ENCODE assay signal across 13 cellular contexts in genomic region chr18:8800041-8800441, GRCh38.
A peak's percentile ranks its signal among the peaks of the same experiment; 100 is the strongest.
DNase-seq lines count a peak whose midpoint lies in the region; ATAC-seq and TF ChIP-seq lines count a peak whose summit lies in the region.
"Had no signal": no experiment of that assay in that cellular context is flagged by ENCODE, and none has a peak within 500 bp of the region (broad histone marks: within the 10 kb centered on the region; RNA-seq: fewer than 3 reads in every experiment).

No MANE protein-coding gene starts in this region.

- H4K20me1 ChIP-seq in neural progenitor cell (ENCODE audit: low read depth), result no peaks in the 10 kb centered on the region

- peaks cover 2% of the 10 kb centered on the region for H3K36me3 Mint-ChIP-seq in neural progenitor cell

- H3K36me3 ChIP-seq in neural progenitor cell, result no peaks in the 10 kb centered on the region
- H3K36me3 ChIP-seq: left ventricle myocardium inferior had no signal

- H3K9ac ChIP-seq in neural progenitor cell, result no peak overlapping the region

- no peak overlapping the region for H2AFZ ChIP-seq in neural progenitor cell (replicated peaks)

- no peak overlapping the region for H3K4me3 Mint-ChIP-seq in neural progenitor cell
- H3K4me3 Mint-ChIP-seq: activated T-helper 17 cell treated with anti-CD3 and anti-CD28 coated beads, Interleukin-2, amount 50 U/mL, for 72 hours; B cell had no signal

- H3K27me3 ChIP-seq in AG04450 (ENCODE audit: control insufficient read depth, insufficient read depth, low read length) (no peaks in the 10 kb centered on the region), neural progenitor cell (no peaks in the 10 kb centered on the region)

- H3K27ac Mint-ChIP-seq in neural progenitor cell, result no peak overlapping the region
- H3K27ac Mint-ChIP-seq: activated T-helper 17 cell treated with anti-CD3 and anti-CD28 coated beads, Interleukin-2, amount 50 U/mL, for 72 hours; B cell had no signal

- H3K9me3 ChIP-seq in AG04450 (ENCODE audit: control insufficient read depth, insufficient read depth, low read length) (no peaks in the 10 kb centered on the region), neural progenitor cell (ENCODE audit: low read depth) (no peaks in the 10 kb centered on the region)
- H3K9me3 ChIP-seq: left ventricle myocardium inferior had no signal

- peaks cover 2% of the 10 kb centered on the region for H3K27me3 Mint-ChIP-seq in neural progenitor cell (ENCODE audit: insufficient read depth, low read depth)
- H3K27me3 Mint-ChIP-seq: B cell had no signal

- peaks cover 31% of the 10 kb centered on the region for H3K4me1 ChIP-seq in neural progenitor cell
- H3K4me1 ChIP-seq: left ventricle myocardium inferior had no signal

- CTCF ChIA-PET in AG04450 (lab: Charles Lee), result interaction anchor here (1.5 to 5.7 kb wide), 2 partner anchors 153 to 188 kb away, joined by 4 to 30 read pairs; no protein-coding TSS in a partner anchor

- H3K27ac ChIP-seq in AG04450 (ENCODE audit: low read depth, low read length), result peak overlapping the region; percentile 100
- peak overlapping the region; percentile 77 for H3K27ac ChIP-seq in neural progenitor cell
- H3K27ac ChIP-seq: left ventricle myocardium inferior had no signal

- no peak overlapping the region for H3K4me3 ChIP-seq in AG04450 (ENCODE audit: low read depth, low read length)
- H3K4me3 ChIP-seq in epithelial cell of proximal tubule (ENCODE audit: low read depth, low read length), result peak overlapping the region; percentile 24
- no peak overlapping the region for H3K4me3 ChIP-seq in neural progenitor cell
- H3K4me3 ChIP-seq: left ventricle myocardium inferior had no signal

- no peaks in the 10 kb centered on the region for H3K9me3 Mint-ChIP-seq in neural progenitor cell
- H3K9me3 Mint-ChIP-seq: activated T-helper 17 cell treated with anti-CD3 and anti-CD28 coated beads, Interleukin-2, amount 50 U/mL, for 72 hours had no signal

- DNase-seq in AG04450 (ENCODE audit: low read depth, low spot score) (peak; percentile 61), NCI-H1694 (lab: John Stamatoyannopoulos, UW) (peak; percentile 70), epithelial cell of proximal tubule (ENCODE audit: low read depth) (no peak), neural progenitor cell (ENCODE audit: low spot score) (no peak), NCI-H774 (lab: John Stamatoyannopoulos, UW) (no peak), foreskin melanocyte (no peak)
- no peak for DNase-seq in activated T-cell treated with anti-CD3 and anti-CD28 coated beads, Interleukin-2, amount 50 U/mL, for 1 hour
- no peak for DNase-seq in stimulated activated naive CD8-positive, alpha-beta T cell treated with anti-CD3 and anti-CD28 coated beads, Interleukin-15, Interleukin-2, amounts not matched to agents 100 U/mL and 50 U/mL, for 24 hours
- DNase-seq: Karpas-422; left ventricle myocardium inferior; stimulated activated naive CD4-positive, alpha-beta T cell had no signal

- no peak for TF ChIP-seq CTCF in AG04450 (IDR thresholded peaks at IDR 0.05; ENCODE audit: low read depth, low read length)
- TF ChIP-seq CTCF in epithelial cell of proximal tubule (conservative IDR thresholded peaks at IDR 0.05; ENCODE audit: low read depth, low read length), result no peak
- no peak for TF ChIP-seq CTCF in neural progenitor cell (IDR thresholded peaks at IDR 0.05)

- H3K4me2 ChIP-seq in neural progenitor cell, result peak overlapping the region; percentile 33

- H3K79me2 ChIP-seq in neural progenitor cell (ENCODE audit: low read depth), result no peaks in the 10 kb centered on the region

- ATAC-seq in stimulated activated naive CD8-positive, alpha-beta T cell treated with anti-CD3 and anti-CD28 coated beads, Interleukin-15, Interleukin-2, amounts not matched to agents 100 U/mL and 50 U/mL, for 24 hours, result no peak
- ATAC-seq: activated T-helper 17 cell treated with anti-CD3 and anti-CD28 coated beads, Interleukin-2, amount 50 U/mL, for 72 hours had no signal

- POLR2A ChIA-PET in AG04450 (lab: Yijun Ruan, JAX), result interaction anchor here (0.6 to 2.8 kb wide), 16 partner anchors 11 to 341 kb away, joined by 3 to 22 read pairs (median 6); partner anchors contain the start of gene MTCL1

- peaks cover 22% of the 10 kb centered on the region for H3F3A ChIP-seq in neural progenitor cell (ENCODE audit: low read depth)

- H3K4me1 Mint-ChIP-seq in neural progenitor cell, result peaks cover 66% of the 10 kb centered on the region
- H3K4me1 Mint-ChIP-seq: activated T-helper 17 cell treated with anti-CD3 and anti-CD28 coated beads, Interleukin-2, amount 50 U/mL, for 72 hours had no signal

Comparison
In these comparisons a context has a peak if more than half of its experiments do, and no peak if none do; other contexts are left out.
1. DNase-seq: peak in AG04450 (single experiment) and NCI-H1694 (single experiment); none in epithelial cell of proximal tubule (single experiment), neural progenitor cell (single experiment), NCI-H774 (single experiment), foreskin melanocyte (single experiment), activated T-cell treated with anti-CD3 and anti-CD28 coated beads, Interleukin-2, amount 50 U/mL, for 1 hour (single experiment) and stimulated activated naive CD8-positive, alpha-beta T cell treated with anti-CD3 and anti-CD28 coated beads, Interleukin-15, Interleukin-2, amounts not matched to agents 100 U/mL and 50 U/mL, for 24 hours (single experiment).